ENCODE assay signal across 8 cellular contexts in the genomic region with DNA sequence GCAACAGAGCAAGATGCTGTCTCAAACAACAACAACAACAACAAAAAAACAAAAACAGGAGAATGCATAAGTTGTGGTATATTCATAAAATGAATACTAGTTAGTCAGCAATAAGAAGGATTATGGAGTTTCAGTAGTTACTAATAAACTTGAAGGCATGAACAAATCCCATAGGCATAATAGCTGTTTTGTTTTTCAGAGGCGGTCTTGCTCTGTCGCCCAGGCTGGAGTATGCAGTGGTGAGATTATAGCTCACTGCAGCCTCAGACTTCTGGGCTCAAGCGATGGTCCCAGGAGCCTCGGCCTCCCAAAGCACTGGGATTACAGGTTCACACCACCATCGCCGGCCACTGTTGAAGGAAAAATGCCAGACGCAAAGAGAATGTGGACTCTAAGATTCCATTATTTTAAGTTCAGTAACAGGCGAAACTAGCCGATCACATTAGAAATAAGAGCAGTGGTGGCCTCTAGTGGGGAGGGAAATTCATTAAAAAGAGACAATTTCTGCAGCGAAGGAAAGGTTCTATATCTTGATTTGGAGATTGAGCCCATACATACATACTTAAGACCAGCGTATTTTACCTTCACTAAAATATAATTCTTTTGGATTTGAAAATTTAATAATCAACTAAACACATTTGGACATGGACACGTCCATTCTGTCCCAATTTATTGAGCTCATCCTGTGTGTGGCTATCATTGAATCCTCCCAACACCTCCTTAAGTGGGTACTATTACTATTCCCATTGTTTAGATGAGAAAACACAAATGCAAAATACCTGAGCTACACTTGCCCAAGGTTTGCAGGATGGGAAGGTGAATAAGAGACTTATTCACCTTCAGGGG. TPM values are rescaled to one million over a fixed set of nuclear protein-coding genes. Genes with fewer than 3 reads are reported as not detected.
DNase-seq lines count a peak whose midpoint lies in the region; ATAC-seq lines count a peak whose summit lies in the region.

No MANE protein-coding gene starts in this region.

- DNase-seq in GM04504 (ENCODE audit: low read depth) (peak; percentile 23), HuH-7.5 (ENCODE audit: low spot score) (peak; percentile 53), SHP77 (lab: John Stamatoyannopoulos, UW) (peak; percentile 45 to 53), amygdala (lab: John Stamatoyannopoulos, UW) (peak in 37 of 56 donors; percentile 15 to 79 (median 42)), left cardiac atrium (no peak), putamen (ENCODE audit: low spot score) (peak; percentile 80), UCSD-AML1 (lab: John Stamatoyannopoulos, UW; ENCODE audit: unreplicated experiment) (no peak)

- intact Hi-C loops in left cardiac atrium (cut with DNase I): loop anchor here (2.0 to 5.0 kb wide), 2 partner anchors 360 kb away; no protein-coding TSS in a partner anchor

- ATAC-seq in left cardiac atrium (peak; percentile 49 to 60), GM21526 (IDR thresholded peaks at IDR 0.05; ENCODE audit: low FRiP score, unreplicated experiment) (no peak)

RNA-seq across cellular contexts. Expression of a gene that starts 27.4 kb away (rescaled TPM):
- 10 to 100 TPM; 27.6 to 36.0 TPM for total RNA-seq in left cardiac atrium

RNA-seq across cellular contexts. Expression of a gene that starts 32.6 kb away (rescaled TPM):
- 1 to 10 TPM; 2.8 to 4.7 TPM for total RNA-seq in left cardiac atrium

Comparison
In these comparisons a context has a peak if more than half of its experiments do, and no peak if none do; other contexts are left out.
1. DNase-seq: peak in GM04504 (single experiment), HuH-7.5 (single experiment), SHP77 (2 of 2), amygdala (37 of 56) and putamen (single experiment); none in left cardiac atrium (single experiment) and UCSD-AML1 (single experiment).